ENCODE assay signal across 8 cellular contexts in genomic region chr1:160681067-160681890, GRCh38. TPM values are rescaled to one million over a fixed set of nuclear protein-coding genes. Genes with fewer than 3 reads are reported as not detected.
DNase-seq lines count a peak whose midpoint lies in the region; ATAC-seq and TF ChIP-seq lines count a peak whose summit lies in the region.

No MANE protein-coding gene starts in this region.

- TF ChIP-seq CTCF in SK-N-SH (IDR thresholded peaks at IDR 0.05): peak; percentile 52

- DNase-seq in A172 (ENCODE audit: low spot score): peak; percentile 91
- peak; percentile 73 for DNase-seq in HT1080 (ENCODE audit: low read depth)
- peak; percentile 19 for DNase-seq in SK-N-SH
- peak; percentile 45 to 84 (median 66) for DNase-seq in activated naive CD4-positive, alpha-beta T cell (lab: John Stamatoyannopoulos, UW)
- DNase-seq in left ventricle myocardium superior: peak; percentile 75
- DNase-seq in stimulated activated CD4-positive, alpha-beta T cell treated with anti-CD3 and anti-CD28 coated beads, Interleukin-15, amount 100 ng/mL, for 1 hour (ENCODE audit: low read depth in 1 of 2, low spot score in 1 of 2): peak; percentile 70 to 79
- DNase-seq in dedifferentiated amniotic fluid mesenchymal stem cell (ENCODE audit: extremely low spot score): no peak

- peak; percentile 39 for TF ChIP-seq POLR2A in GM15510 (IDR thresholded peaks at IDR 0.05; ENCODE audit: borderline replicate concordance, extremely low read depth, insufficient read length)

- H3K9ac ChIP-seq in SK-N-SH: no peak overlapping the region

- H3K4me1 ChIP-seq in SK-N-SH (ENCODE audit: control insufficient read depth in 1 of 2, insufficient read depth in 2 of 2, low read depth in 1 of 2, low read length in 1 of 2): no peaks in the 10 kb centered on the region

- H3K27ac ChIP-seq in SK-N-SH (ENCODE audit: low read depth in 2 of 2, low read length in 1 of 2): no peak overlapping the region

- H3K79me2 ChIP-seq in SK-N-SH (ENCODE audit: insufficient read depth): no peaks in the 10 kb centered on the region

- CTCF ChIA-PET in SK-N-SH (lab: Yijun Ruan, JAX): interaction anchor here (0.6 to 1.3 kb wide), 2 partner anchors 10 to 27 kb away, joined by 3 read pairs; no protein-coding TSS in a partner anchor

- intact Hi-C loops in left ventricle myocardium superior (cut with micrococcal nuclease): no loop called here

- 11% methylated on average over 10 of the region's 10 CpGs for WGBS in SK-N-SH (ENCODE audit: low lambda C conversion rate)

- no peak overlapping the region for H3K4me2 ChIP-seq in SK-N-SH

- peaks cover 35% of the 10 kb centered on the region; the same call in 1 of the 2 replicates for H3K27me3 ChIP-seq in SK-N-SH (ENCODE audit: insufficient read depth)

- H4K20me1 ChIP-seq in SK-N-SH (ENCODE audit: insufficient read depth): no peaks in the 10 kb centered on the region

- ATAC-seq in left ventricle myocardium superior: peak; percentile 55

- H3K9me2 ChIP-seq in SK-N-SH: no peaks in the 10 kb centered on the region

- TF ChIP-seq RAD21 in SK-N-SH (IDR thresholded peaks at IDR 0.05; ENCODE audit: low read length): peak; percentile 31; the same call in 1 of the 2 replicates

- POLR2A ChIA-PET in SK-N-SH (lab: Yijun Ruan, JAX): no interaction called here

- no peak overlapping the region for H2AFZ ChIP-seq in SK-N-SH (ENCODE audit: low read depth)

- no peaks in the 10 kb centered on the region for H3K36me3 ChIP-seq in SK-N-SH (replicated peaks in 1 of 2; ENCODE audit: control insufficient read depth in 1 of 2, insufficient read depth in 2 of 2, low read length in 1 of 2)

- TF ChIP-seq EP300 in SK-N-SH (IDR thresholded peaks at IDR 0.05; ENCODE audit: borderline replicate concordance in 1 of 2, low read depth in 1 of 2, low read length in 1 of 2): no peak

- H3K4me3 ChIP-seq in SK-N-SH (ENCODE audit: low read depth in 2 of 2, low read length in 1 of 2): peak overlapping the region in 1 of 2 experiments; percentile 41; a peak in 1 of 4 replicates

- no peaks in the 10 kb centered on the region for H3K9me3 ChIP-seq in SK-N-SH

- no peaks in the 10 kb centered on the region for H3F3A ChIP-seq in SK-N-SH (replicated peaks; ENCODE audit: insufficient read depth)

TF ChIP-seq in SK-N-SH, 30 proteins besides CTCF, POLR2A, EP300 and RAD21:
- TF ChIP-seq CHD2 (IDR thresholded peaks at IDR 0.05; ENCODE audit: low read length, partially characterized antibody) (no peak), GATA2 (CRISPR knock-in tag; IDR thresholded peaks at IDR 0.05) (no peak), RXRA (IDR thresholded peaks at IDR 0.05; ENCODE audit: borderline replicate concordance, low read depth) (no peak), YY1 (IDR thresholded peaks at IDR 0.05; ENCODE audit: low read depth) (no peak), ZBTB33 (IDR thresholded peaks at IDR 0.05; ENCODE audit: borderline replicate concordance, low read depth) (no peak), FOXJ3 (CRISPR knock-in tag; IDR thresholded peaks at IDR 0.05) (no peak), MAX (IDR thresholded peaks at IDR 0.05; ENCODE audit: low read depth) (no peak), RCOR1 (IDR thresholded peaks at IDR 0.05; ENCODE audit: low read length) (no peak), EZH2phosphoT487 (IDR thresholded peaks at IDR 0.05; ENCODE audit: borderline replicate concordance, low read depth) (no peak), NFIC (IDR thresholded peaks at IDR 0.05; ENCODE audit: borderline replicate concordance) (no peak)
- TF ChIP-seq, protein P1, sequence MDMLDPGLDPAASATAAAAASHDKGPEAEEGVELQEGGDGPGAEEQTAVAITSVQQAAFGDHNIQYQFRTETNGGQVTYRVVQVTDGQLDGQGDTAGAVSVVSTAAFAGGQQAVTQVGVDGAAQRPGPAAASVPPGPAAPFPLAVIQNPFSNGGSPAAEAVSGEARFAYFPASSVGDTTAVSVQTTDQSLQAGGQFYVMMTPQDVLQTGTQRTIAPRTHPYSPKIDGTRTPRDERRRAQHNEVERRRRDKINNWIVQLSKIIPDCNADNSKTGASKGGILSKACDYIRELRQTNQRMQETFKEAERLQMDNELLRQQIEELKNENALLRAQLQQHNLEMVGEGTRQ (IDR thresholded peaks at IDR 0.05; ENCODE audit: borderline replicate concordance, low read depth, low read length): no peak
- TF ChIP-seq, protein P2, sequence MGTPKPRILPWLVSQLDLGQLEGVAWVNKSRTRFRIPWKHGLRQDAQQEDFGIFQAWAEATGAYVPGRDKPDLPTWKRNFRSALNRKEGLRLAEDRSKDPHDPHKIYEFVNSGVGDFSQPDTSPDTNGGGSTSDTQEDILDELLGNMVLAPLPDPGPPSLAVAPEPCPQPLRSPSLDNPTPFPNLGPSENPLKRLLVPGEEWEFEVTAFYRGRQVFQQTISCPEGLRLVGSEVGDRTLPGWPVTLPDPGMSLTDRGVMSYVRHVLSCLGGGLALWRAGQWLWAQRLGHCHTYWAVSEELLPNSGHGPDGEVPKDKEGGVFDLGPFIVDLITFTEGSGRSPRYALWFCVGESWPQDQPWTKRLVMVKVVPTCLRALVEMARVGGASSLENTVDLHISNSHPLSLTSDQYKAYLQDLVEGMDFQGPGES (IDR thresholded peaks at IDR 0.05; ENCODE audit: low read depth, low read length): no peak
TF ChIP-seq in SK-N-SH: peak in this region for 0.

RNA-seq across cellular contexts. Expression of gene CD48, which starts 30.3 kb away (rescaled TPM):
- total RNA-seq in A172 (2014; rRNA removed; shearing (Covaris generic)): not detected in 2 replicates
- total RNA-seq in HT1080 (2014; rRNA removed; shearing (Covaris generic)): not detected in 2 replicates
- not detected in 2 replicates for polyA plus RNA-seq in HT1080 (2015; cell fraction: cytosol; rRNA removed)
- polyA plus RNA-seq in HT1080 (2015; cell fraction: nucleus; rRNA removed): not detected in 2 replicates
- polyA plus RNA-seq in SK-N-SH (2012; rRNA removed): not detected in 2 replicates
- not detected in 2 replicates for polyA plus RNA-seq in SK-N-SH (2012; cell fraction: cytosol; rRNA removed)
- not detected in 2 replicates for polyA plus RNA-seq in SK-N-SH (2012; cell fraction: nucleus; rRNA removed)
- 2.4 TPM for total RNA-seq in left ventricle myocardium superior

RNA-seq across cellular contexts. Expression of gene SLAMF1, which starts 34.4 kb away (rescaled TPM):
- 0.07 and 1.1 TPM in 2 replicates for total RNA-seq in A172 (2014; rRNA removed; shearing (Covaris generic))
- 0.03 TPM in 1 of 2 replicates, not detected in the other for total RNA-seq in HT1080 (2014; rRNA removed; shearing (Covaris generic))
- polyA plus RNA-seq in HT1080 (2015; cell fraction: cytosol; rRNA removed): not detected in 2 replicates
- not detected in 2 replicates for polyA plus RNA-seq in HT1080 (2015; cell fraction: nucleus; rRNA removed)
- polyA plus RNA-seq in SK-N-SH (2012; rRNA removed): not detected in 2 replicates
- polyA plus RNA-seq in SK-N-SH (2012; cell fraction: cytosol; rRNA removed): not detected in 2 replicates
- polyA plus RNA-seq in SK-N-SH (2012; cell fraction: nucleus; rRNA removed): not detected in 2 replicates
- total RNA-seq in left ventricle myocardium superior: 0.15 TPM

RNA-seq across cellular contexts. Expression of gene SLAMF7, which starts 57.8 kb away (rescaled TPM):
- 0.29 and 0.57 TPM in 2 replicates for total RNA-seq in A172 (2014; rRNA removed; shearing (Covaris generic))
- 4.2 and 9.8 TPM in 2 replicates for total RNA-seq in HT1080 (2014; rRNA removed; shearing (Covaris generic))
- polyA plus RNA-seq in HT1080 (2015; cell fraction: cytosol; rRNA removed): 6.6 and 8.5 TPM in 2 replicates
- polyA plus RNA-seq in HT1080 (2015; cell fraction: nucleus; rRNA removed): 16.0 and 17.0 TPM in 2 replicates
- polyA plus RNA-seq in SK-N-SH (2012; rRNA removed): not detected in 2 replicates
- polyA plus RNA-seq in SK-N-SH (2012; cell fraction: cytosol; rRNA removed): not detected in 2 replicates
- not detected in 2 replicates for polyA plus RNA-seq in SK-N-SH (2012; cell fraction: nucleus; rRNA removed)
- total RNA-seq in left ventricle myocardium superior: 0.50 TPM
